ENCODE assay signal across 18 cellular contexts in genomic region chr5:109676920-109677319, GRCh38.
"Had no signal": no experiment of that assay in that cellular context is flagged by ENCODE, and none has a peak within 500 bp of the region (broad histone marks: within the 10 kb centered on the region; RNA-seq: fewer than 3 reads in every experiment).

No MANE protein-coding gene starts in this region.

- H3K27me3 ChIP-seq: cardiac muscle cell, foreskin keratinocyte, neutrophil, tibial artery, uterus had no signal

- H3K9me3 ChIP-seq: esophagus squamous epithelium, neutrophil, tibial artery, uterus had no signal

- H3K36me3 ChIP-seq: cardiac muscle cell, esophagus squamous epithelium, neutrophil, tibial artery, uterus had no signal

- ATAC-seq: foreskin keratinocyte, natural killer cell had no signal

- H3K4me1 ChIP-seq: esophagus squamous epithelium, tibial artery, uterus had no signal

- H3K4me3 ChIP-seq: cardiac muscle cell, esophagus squamous epithelium, tibial artery, uterus had no signal

- DNase-seq: activated CD4-positive, alpha-beta memory T cell treated with anti-CD3 and anti-CD28 coated beads, Interleukin-2, amount 10 ng/mL, durations not matched to agents 7 days and 5 days; activated CD4-positive, alpha-beta T cell treated with anti-CD3 and anti-CD28 coated beads for 4 hours; activated naive CD4-positive, alpha-beta T cell treated with anti-CD3 and anti-CD28 coated beads, Interleukin-2, amount 10 ng/mL, durations not matched to agents 7 days and 5 days; activated T-cell treated with anti-CD3 and anti-CD28 coated beads, Interleukin-2, amount 50 U/mL, for 24 hours; esophagus squamous epithelium; foreskin keratinocyte; kidney glomerular epithelial cell; mesendoderm; natural killer cell; posterior cingulate gyrus; retina; stimulated activated CD4-positive, alpha-beta T cell treated with anti-CD3 and anti-CD28 coated beads, Interleukin-4, amount 100 ng/mL, for 1 hour; stimulated activated naive CD4-positive, alpha-beta T cell; tibial artery; uterus had no signal

- H3K27ac ChIP-seq: cardiac muscle cell, esophagus squamous epithelium, foreskin keratinocyte, neutrophil, tibial artery, uterus, VCaP had no signal
